Comparison of ENCODE assay signal across 8 cellular contexts in genomic region chr1:245153645-245154428, GRCh38. TPM values are rescaled to one million over a fixed set of nuclear protein-coding genes. Genes with fewer than 3 reads are reported as not detected.
A peak's percentile ranks its signal among the peaks of the same experiment; 100 is the strongest.
DNase-seq lines count a peak whose midpoint lies in the region; ATAC-seq and TF ChIP-seq lines count a peak whose summit lies in the region.

No MANE protein-coding gene starts in this region.

- peaks cover 64% of the 10 kb centered on the region for H3K27me3 Mint-ChIP-seq in activated naive CD8-positive, alpha-beta T cell treated with anti-CD3 and anti-CD28 coated beads, Interleukin-2, amount 10 ng/mL, durations not matched to agents 7 days and 5 days

- H3K27ac ChIP-seq in hepatocyte: peak overlapping the region; percentile 90

- peaks cover 7% of the 10 kb centered on the region for H4K20me1 ChIP-seq in hepatocyte (ENCODE audit: insufficient read depth, poor library complexity, severe bottlenecking)

- H3K4me3 ChIP-seq in hepatocyte: peak overlapping the region; percentile 91
- peak overlapping the region; percentile 72 for H3K4me3 ChIP-seq in skeletal muscle satellite cell (ENCODE audit: low read length)

- no peaks in the 10 kb centered on the region for H3K9me2 ChIP-seq in hepatocyte (replicated peaks; ENCODE audit: insufficient read depth)

- H3K36me3 ChIP-seq in hepatocyte (replicated peaks; ENCODE audit: insufficient read depth, low read depth) (no peaks in the 10 kb centered on the region), skeletal muscle satellite cell (ENCODE audit: insufficient read depth, low read length) (no peaks in the 10 kb centered on the region)

- peaks cover 9% of the 10 kb centered on the region for H3K4me1 ChIP-seq in hepatocyte (ENCODE audit: insufficient read depth)
- peaks cover 36% of the 10 kb centered on the region for H3K4me1 ChIP-seq in skeletal muscle satellite cell (ENCODE audit: control insufficient read depth, insufficient read depth, low read length)

- H3K27me3 ChIP-seq in hepatocyte: no peaks in the 10 kb centered on the region
- peaks cover 61% of the 10 kb centered on the region for H3K27me3 ChIP-seq in skeletal muscle satellite cell (ENCODE audit: control insufficient read depth, insufficient read depth, low read length)

- H3K4me2 ChIP-seq in hepatocyte (peak overlapping the region; percentile 84), skeletal muscle satellite cell (ENCODE audit: low read length) (peak overlapping the region; percentile 94)

- no peak for ATAC-seq in activated naive CD8-positive, alpha-beta T cell treated with anti-CD3 and anti-CD28 coated beads, Interleukin-2, amount 10 ng/mL, durations not matched to agents 7 days and 5 days (ENCODE audit: low read depth)
- no peak for ATAC-seq in HG02571 (IDR thresholded peaks at IDR 0.05; ENCODE audit: unreplicated experiment)

- POLR2A ChIA-PET in activated naive CD8-positive, alpha-beta T cell treated with anti-CD3 and anti-CD28 coated beads, Interleukin-2, amount 10 ng/mL, durations not matched to agents 7 days and 5 days (lab: Charles Lee): no interaction called here

- 2% methylated on average over 37 of the region's 70 CpGs for WGBS in hepatocyte (ENCODE audit: low lambda C conversion rate, missing lambda C conversion rate)

- H3K9me3 ChIP-seq in hepatocyte (ENCODE audit: low read depth) (no peaks in the 10 kb centered on the region), skeletal muscle satellite cell (replicated peaks; ENCODE audit: low read length) (no peaks in the 10 kb centered on the region)

- H3K4me1 Mint-ChIP-seq in activated naive CD8-positive, alpha-beta T cell treated with anti-CD3 and anti-CD28 coated beads, Interleukin-2, amount 10 ng/mL, durations not matched to agents 7 days and 5 days: peaks cover 19% of the 10 kb centered on the region

- no peaks in the 10 kb centered on the region for H3K36me3 Mint-ChIP-seq in activated naive CD8-positive, alpha-beta T cell treated with anti-CD3 and anti-CD28 coated beads, Interleukin-2, amount 10 ng/mL, durations not matched to agents 7 days and 5 days

- H3K79me2 ChIP-seq in hepatocyte: peaks cover 36% of the 10 kb centered on the region

- peak overlapping the region; percentile 50 for H3K9ac ChIP-seq in skeletal muscle satellite cell (ENCODE audit: low read depth, low read length)

- peak overlapping the region; percentile 73 for H3K4me3 Mint-ChIP-seq in activated naive CD8-positive, alpha-beta T cell treated with anti-CD3 and anti-CD28 coated beads, Interleukin-2, amount 10 ng/mL, durations not matched to agents 7 days and 5 days

- in situ Hi-C loops in KBM-7 (cut with MboI; ENCODE audit: low pct_unique_long_range_greater_than_20kb, low sequenced_read_pairs): loop anchor here (25.0 kb wide), 1 partner anchor 833 kb away; no protein-coding TSS in a partner anchor

- H3K27ac Mint-ChIP-seq in activated naive CD8-positive, alpha-beta T cell treated with anti-CD3 and anti-CD28 coated beads, Interleukin-2, amount 10 ng/mL, durations not matched to agents 7 days and 5 days: no peak overlapping the region

- H3K9me3 Mint-ChIP-seq in activated naive CD8-positive, alpha-beta T cell treated with anti-CD3 and anti-CD28 coated beads, Interleukin-2, amount 10 ng/mL, durations not matched to agents 7 days and 5 days: peaks cover 4% of the 10 kb centered on the region

- DNase-seq in NCI-H748 (lab: John Stamatoyannopoulos, UW; ENCODE audit: unreplicated experiment) (peak; percentile 37), NCI-H748 treated with DMSO at 0.1 percent for 48 hours (lab: John Stamatoyannopoulos, UW) (no peak), NCI-H1092 (lab: John Stamatoyannopoulos, UW) (peak; percentile 29), hepatocyte (ENCODE audit: low spot score) (peak; percentile 44), KBM-7 (no peak)
- DNase-seq in activated naive CD8-positive, alpha-beta T cell treated with anti-CD3 and anti-CD28 coated beads, Interleukin-2, amount 10 ng/mL, durations not matched to agents 7 days and 5 days: peak; percentile 52

- peak overlapping the region; percentile 16 for H2AFZ ChIP-seq in hepatocyte

- TF ChIP-seq CTCF in hepatocyte (IDR thresholded peaks at IDR 0.05; ENCODE audit: poor library complexity): no peak

RNA-seq across cellular contexts. Expression of gene KIF26B, which starts 0.9 kb away (rescaled TPM):
- under 1 TPM in 1 of 2 experiments, not detected in 1; 0.14 TPM for total RNA-seq in activated naive CD8-positive, alpha-beta T cell treated with anti-CD3 and anti-CD28 coated beads, Interleukin-2, amount 10 ng/mL, durations not matched to agents 7 days and 5 days
- total RNA-seq in hepatocyte: 19.8 and 21.6 TPM in 2 replicates
- polyA plus RNA-seq in hepatocyte: 11.3 and 12.7 TPM in 2 replicates
- 0.22 and 0.25 TPM in 2 replicates for total RNA-seq in skeletal muscle satellite cell (2012; rRNA removed)

Comparison
In these comparisons a context has a peak if more than half of its experiments do, and no peak if none do; other contexts are left out.
1. DNase-seq: peak in NCI-H748 (single experiment), NCI-H1092 (single experiment), activated naive CD8-positive, alpha-beta T cell treated with anti-CD3 and anti-CD28 coated beads, Interleukin-2, amount 10 ng/mL, durations not matched to agents 7 days and 5 days (single experiment) and hepatocyte (single experiment); none in NCI-H748 treated with DMSO at 0.1 percent for 48 hours (single experiment) and KBM-7 (single experiment).
2. RNA of gene KIF26B, which starts 0.9 kb away (total RNA-seq): 19.8 to 21.6 TPM in hepatocyte; 0.14 TPM in activated naive CD8-positive, alpha-beta T cell treated with anti-CD3 and anti-CD28 coated beads, Interleukin-2, amount 10 ng/mL, durations not matched to agents 7 days and 5 days; every median in the first group is over 10 times any median in the second.